ENCODE assay signal across 8 cellular contexts in the genomic region with DNA sequence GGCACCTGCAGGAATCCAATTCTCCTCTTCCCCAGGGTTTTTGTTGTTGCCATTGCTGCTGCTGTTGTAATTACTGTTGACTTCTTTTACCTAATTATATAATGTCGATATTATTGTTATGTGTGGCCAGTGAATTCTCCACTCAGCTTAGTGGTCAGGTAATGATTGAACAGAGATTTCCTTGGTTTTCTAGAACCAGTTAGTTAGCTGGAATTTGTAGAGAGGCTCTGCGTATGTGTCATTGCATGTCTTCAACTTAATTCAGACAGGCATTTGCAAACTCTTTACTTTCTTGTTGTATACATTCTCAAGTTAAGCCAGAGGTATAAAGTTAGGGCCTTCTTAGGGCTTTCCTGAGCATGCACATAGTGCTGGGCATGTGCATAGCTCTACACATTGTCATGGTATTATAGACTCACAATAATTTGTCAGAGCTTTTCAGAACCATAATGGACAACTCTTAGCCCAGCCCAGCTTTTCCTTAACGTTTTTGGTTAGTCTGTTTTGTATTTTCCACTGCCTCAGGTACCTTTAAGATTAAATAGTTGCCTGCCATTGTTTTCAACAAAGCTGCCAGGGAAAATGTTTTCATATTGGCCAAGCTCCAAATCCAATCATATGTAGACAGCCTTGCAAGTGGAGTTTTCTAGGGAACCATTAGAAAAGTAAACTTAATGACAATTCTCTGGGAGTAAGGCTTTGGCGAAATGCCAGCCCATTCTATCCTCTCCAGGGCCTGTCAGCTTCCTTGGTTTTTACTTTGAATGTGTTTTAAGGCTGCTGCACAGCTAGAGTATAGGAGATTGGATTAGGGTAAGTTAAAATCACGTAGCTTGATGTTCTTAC.
DNase-seq lines count a peak whose midpoint lies in the region; ATAC-seq and TF ChIP-seq lines count a peak whose summit lies in the region.

No MANE protein-coding gene starts in this region.

- H3K4me3 ChIP-seq in astrocyte of the cerebellum (ENCODE audit: low read depth, low read length) (no peak overlapping the region), mucosa of descending colon (no peak overlapping the region)

- ATAC-seq in mucosa of descending colon (peak; percentile 41), GM19455 (IDR thresholded peaks at IDR 0.05; ENCODE audit: unreplicated experiment) (no peak)

- intact Hi-C loops in mucosa of descending colon (cut with DNase I, micrococcal nuclease) = no loop called here

- in situ Hi-C loops in astrocyte of the cerebellum (cut with HindIII; ENCODE audit: low sequenced_read_pairs) = no loop called here

- TF ChIP-seq CTCF in astrocyte of the cerebellum (IDR thresholded peaks at IDR 0.05; ENCODE audit: low read depth, low read length, missing control alignments) (no peak), mucosa of descending colon (IDR thresholded peaks at IDR 0.05) (no peak)

- DNase-seq in D341Med (ENCODE audit: low spot score) (peak; percentile 34), NCI-H1048 (lab: John Stamatoyannopoulos, UW) (peak; percentile 27), astrocyte of the cerebellum (ENCODE audit: low read depth) (peak; percentile 43), mucosa of descending colon (peak in 1 of 3 donors; percentile 67), COLO829 (ENCODE audit: low spot score) (no peak)
- no peak for DNase-seq in effector CD4-positive, alpha-beta T cell
- no peak for DNase-seq in activated naive CD4-positive, alpha-beta T cell treated with Interleukin-2 at 50 U/mL for 16 hours

- H3K9me3 ChIP-seq in mucosa of descending colon = no peaks in the 10 kb centered on the region

- H3K4me1 ChIP-seq in mucosa of descending colon (ENCODE audit: low read depth) = peaks cover 12% of the 10 kb centered on the region

- H3K36me3 ChIP-seq in mucosa of descending colon (ENCODE audit: low read depth) = no peaks in the 10 kb centered on the region

Comparison
In these comparisons a context has a peak if more than half of its experiments do, and no peak if none do; other contexts are left out.
1. DNase-seq: peak in D341Med (single experiment), NCI-H1048 (single experiment) and astrocyte of the cerebellum (single experiment); none in effector CD4-positive, alpha-beta T cell (single experiment), activated naive CD4-positive, alpha-beta T cell treated with Interleukin-2 at 50 U/mL for 16 hours (single experiment) and COLO829 (single experiment).